In the genomic region with DNA sequence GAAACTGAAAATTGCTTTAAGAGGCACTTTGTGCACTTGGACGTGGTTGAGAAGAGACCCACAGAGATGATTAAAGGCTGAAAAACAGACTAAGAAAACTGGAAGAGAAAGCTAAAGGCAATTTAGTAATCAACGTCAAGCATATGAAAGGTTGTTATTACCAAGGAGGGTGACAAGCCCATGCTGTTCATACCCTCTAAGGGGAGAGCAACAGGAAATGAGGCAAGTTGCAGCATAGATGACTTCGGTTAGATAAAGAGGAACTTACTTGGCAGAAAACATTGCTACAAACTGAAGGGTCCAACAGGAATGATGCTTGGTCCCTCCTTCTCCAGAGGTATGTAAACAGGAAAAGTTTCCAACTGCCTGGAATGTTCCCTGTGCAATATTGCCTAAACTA, we compare ENCODE assay signal across 9 cellular contexts.
DNase-seq lines count a peak whose midpoint lies in the region; ATAC-seq and TF ChIP-seq lines count a peak whose summit lies in the region.
"Had no signal": no experiment of that assay in that cellular context is flagged by ENCODE, and none has a peak within 500 bp of the region (broad histone marks: within the 10 kb centered on the region; RNA-seq: fewer than 3 reads in every experiment).

No MANE protein-coding gene starts in this region.

- no peak overlapping the region for H3K9ac ChIP-seq in BLaER1

- H4K20me1 ChIP-seq in BLaER1, result no peaks in the 10 kb centered on the region

- TF ChIP-seq EP300 in gastroesophageal sphincter (IDR thresholded peaks at IDR 0.05), result no peak

- H3K27me3 ChIP-seq in BLaER1 (no peaks in the 10 kb centered on the region), gastroesophageal sphincter (no peaks in the 10 kb centered on the region), vagina (no peaks in the 10 kb centered on the region), uterus (no peaks in the 10 kb centered on the region)

- H3K4me2 ChIP-seq in BLaER1, result peak overlapping the region; percentile 32

- H3K4me3 ChIP-seq in BLaER1 (no peak overlapping the region), gastroesophageal sphincter (no peak overlapping the region), vagina (no peak overlapping the region), uterus (no peak overlapping the region)

- DNase-seq in SKM-1 treated with dmso at 0.1 percent for 144 hours (lab: John Stamatoyannopoulos, UW; ENCODE audit: unreplicated experiment) (peak; percentile 78), vagina (ENCODE audit: extremely low spot score in 2 of 2) (no peak), uterus (no peak)
- DNase-seq: SHP77 had no signal

- H3K36me3 ChIP-seq in BLaER1 (no peaks in the 10 kb centered on the region), gastroesophageal sphincter (no peaks in the 10 kb centered on the region), vagina (no peaks in the 10 kb centered on the region), uterus (no peaks in the 10 kb centered on the region)

- H3K4me1 ChIP-seq in BLaER1 (peaks cover 10% of the 10 kb centered on the region), gastroesophageal sphincter (peaks cover 13 to 20% (median 14%) of the 10 kb centered on the region in 3 donors), vagina (peaks cover 15% of the 10 kb centered on the region), uterus (no peaks in the 10 kb centered on the region)

- WGBS in gastroesophageal sphincter (ENCODE audit: low coverage in 1 of 2), 2 donors, result 11 to 21% methylated on average over 2 to 3 of the region's 3 CpGs

- no peak for TF ChIP-seq CTCF in gastroesophageal sphincter (IDR thresholded peaks at IDR 0.05)
- no peak for TF ChIP-seq CTCF in vagina (IDR thresholded peaks at IDR 0.05)
- no peak for TF ChIP-seq CTCF in uterus (IDR thresholded peaks at IDR 0.05)

- H3K27ac ChIP-seq in BLaER1 (no peak overlapping the region), gastroesophageal sphincter (peak overlapping the region in 3 of 4 donors; percentile 38 to 55 (median 49)), vagina (no peak overlapping the region), uterus (no peak overlapping the region)

- TF ChIP-seq POLR2A in gastroesophageal sphincter (IDR thresholded peaks at IDR 0.05), result no peak
- TF ChIP-seq POLR2A in vagina (IDR thresholded peaks at IDR 0.05), result no peak
- no peak for TF ChIP-seq POLR2A in uterus (IDR thresholded peaks at IDR 0.05)

- intact Hi-C loops in vagina (cut with DNase I) (no loop called here), uterus (cut with DNase I; ENCODE audit: low total_unique reads) (no loop called here)

- H3K9me3 ChIP-seq in BLaER1 (no peaks in the 10 kb centered on the region), gastroesophageal sphincter (no peaks in the 10 kb centered on the region), vagina (no peaks in the 10 kb centered on the region), uterus (no peaks in the 10 kb centered on the region)

- ATAC-seq in GM21390 (IDR thresholded peaks at IDR 0.05; ENCODE audit: unreplicated experiment), result peak; percentile 60
- ATAC-seq in gastroesophageal sphincter, result peak; percentile 89
- ATAC-seq in GM18498 (IDR thresholded peaks at IDR 0.05; ENCODE audit: unreplicated experiment), result no peak
- ATAC-seq in GM19328 (IDR thresholded peaks at IDR 0.05; ENCODE audit: unreplicated experiment), result no peak

Comparison
In these comparisons a context has a peak if more than half of its experiments do, and no peak if none do; other contexts are left out.
1. H3K27ac ChIP-seq: peak in gastroesophageal sphincter (3 of 4); none in BLaER1 (single experiment), vagina (single experiment) and uterus (0 of 2).
2. ATAC-seq: peak in GM21390 (single experiment) and gastroesophageal sphincter (single experiment); none in GM18498 (single experiment) and GM19328 (single experiment).